Comparison of ENCODE assay signal across 1 cellular context in genomic region chr13:25288966-25289365, GRCh38.
TF ChIP-seq lines count a peak whose summit lies in the region.

No MANE protein-coding gene starts in this region.

TF ChIP-seq in H1, 55 proteins besides CTCF, POLR2A, EP300 and RAD21:
- no peak for TF ChIP-seq JUND (IDR thresholded peaks at IDR 0.05; ENCODE audit: low read length)
- TF ChIP-seq CBX5 (IDR thresholded peaks at IDR 0.05; ENCODE audit: low read depth, low read length) = no peak
- no peak for TF ChIP-seq BRCA1 (IDR thresholded peaks at IDR 0.05; ENCODE audit: low read depth, low read length)
- TF ChIP-seq CHD2 (IDR thresholded peaks at IDR 0.05; ENCODE audit: low read length) = no peak
- no peak for TF ChIP-seq ASH2L (IDR thresholded peaks at IDR 0.05; ENCODE audit: low read length)
- TF ChIP-seq TAF1 (IDR thresholded peaks at IDR 0.05; ENCODE audit: low read depth, low read length) = no peak
- no peak for TF ChIP-seq TCF12 (IDR thresholded peaks at IDR 0.05; ENCODE audit: low read depth, low read length)
- no peak for TF ChIP-seq ATF3 (IDR thresholded peaks at IDR 0.05; ENCODE audit: insufficient read depth, low read depth, low read length)
- TF ChIP-seq HDAC2 (IDR thresholded peaks at IDR 0.05; ENCODE audit: borderline replicate concordance in 1 of 2, low read depth in 2 of 2, low read length in 2 of 2) = no peak
- no peak for TF ChIP-seq GTF2F1 (IDR thresholded peaks at IDR 0.05; ENCODE audit: borderline replicate concordance, low read depth, low read length)
- TF ChIP-seq POU5F1 (IDR thresholded peaks at IDR 0.05; ENCODE audit: low read depth, low read length) = no peak
- TF ChIP-seq SIN3A (conservative IDR thresholded peaks at IDR 0.05 in 1 of 2, IDR thresholded peaks at IDR 0.05 in 1 of 2; ENCODE audit: low read depth in 1 of 2, low read length in 2 of 2) = no peak
- TF ChIP-seq CHD1 (IDR thresholded peaks at IDR 0.05; ENCODE audit: low read depth, low read length) = no peak
TF ChIP-seq in H1: peak in this region for 0.
